Comparison of ENCODE assay signal across 8 cellular contexts in the genomic region with DNA sequence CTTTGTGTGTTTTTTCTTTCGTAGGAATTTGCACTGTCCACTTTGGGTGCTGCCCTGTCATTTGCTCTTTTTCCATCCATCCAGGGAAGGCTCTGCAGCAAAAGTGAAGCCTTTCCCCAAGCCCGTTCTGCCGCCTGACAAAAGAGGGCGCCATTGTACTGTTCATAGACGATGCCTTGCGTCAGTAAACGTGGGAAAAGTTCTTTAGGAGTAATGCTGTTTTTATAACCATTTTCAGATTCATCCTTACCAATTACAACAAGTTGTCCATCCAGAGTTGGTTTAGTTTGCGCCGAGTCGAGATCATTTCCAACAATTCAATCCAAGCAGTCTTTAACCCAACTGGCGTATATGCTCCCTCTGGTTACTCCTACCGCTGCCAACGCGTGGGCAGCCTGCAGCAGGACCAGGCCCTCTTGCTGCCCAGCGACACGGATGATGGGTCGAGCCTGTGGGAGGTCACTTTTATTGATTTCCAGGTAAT. TPM values are rescaled to one million over a fixed set of nuclear protein-coding genes. Genes with fewer than 3 reads are reported as not detected.
DNase-seq lines count a peak whose midpoint lies in the region; ATAC-seq and TF ChIP-seq lines count a peak whose summit lies in the region.

No MANE protein-coding gene starts in this region.

- ATAC-seq in activated T-cell treated with anti-CD3 and anti-CD28 coated beads, Interleukin-2, amount 50 U/mL, for 4 hours, result no peak
- ATAC-seq in foreskin keratinocyte (peak; percentile 83), HG02610 (IDR thresholded peaks at IDR 0.05; ENCODE audit: unreplicated experiment) (no peak), GM19467 (IDR thresholded peaks at IDR 0.05; ENCODE audit: unreplicated experiment) (no peak)

- CTCF ChIA-PET in BJ (lab: Yijun Ruan, JAX), result interaction anchor here (0.7 to 9.3 kb wide), 30 partner anchors 9 to 1118 kb away, joined by 3 to 85 read pairs (median 4); no protein-coding TSS in a partner anchor

- peaks cover 7% of the 10 kb centered on the region for H3K36me3 Mint-ChIP-seq in activated T-cell treated with anti-CD3 and anti-CD28 coated beads, Interleukin-2, amount 50 U/mL, for 4 hours (ENCODE audit: insufficient read depth)

- H3K18ac ChIP-seq in trophoblast cell (ENCODE audit: low read length), result no peak overlapping the region

- peaks cover 6% of the 10 kb centered on the region for H3K9me3 Mint-ChIP-seq in activated T-cell treated with anti-CD3 and anti-CD28 coated beads, Interleukin-2, amount 50 U/mL, for 4 hours

- no peak overlapping the region for H2BK120ac ChIP-seq in trophoblast cell (ENCODE audit: insufficient read depth, low read length, poor library complexity)

- no peaks in the 10 kb centered on the region for H3K9me3 ChIP-seq in trophoblast cell (ENCODE audit: insufficient read depth, low read depth, low read length)

- H3K23ac ChIP-seq in trophoblast cell (ENCODE audit: low read length), result no peak overlapping the region

- H3K27me3 Mint-ChIP-seq in activated T-cell treated with anti-CD3 and anti-CD28 coated beads, Interleukin-2, amount 50 U/mL, for 4 hours (ENCODE audit: low read depth), result no peaks in the 10 kb centered on the region

- no peaks in the 10 kb centered on the region for H3K4me1 ChIP-seq in foreskin keratinocyte
- no peaks in the 10 kb centered on the region for H3K4me1 ChIP-seq in trophoblast cell (ENCODE audit: control insufficient read depth in 1 of 2, insufficient read depth in 2 of 2, low read length in 2 of 2)

- no peaks in the 10 kb centered on the region for H3K4me1 Mint-ChIP-seq in activated T-cell treated with anti-CD3 and anti-CD28 coated beads, Interleukin-2, amount 50 U/mL, for 4 hours (ENCODE audit: low read depth)

- H3K27ac ChIP-seq in foreskin keratinocyte (no peak overlapping the region), trophoblast cell (ENCODE audit: low read depth, low read length) (no peak overlapping the region)

- H3K79me2 ChIP-seq in trophoblast cell (ENCODE audit: control insufficient read depth, insufficient read depth, low read length, poor library complexity), result no peaks in the 10 kb centered on the region

- DNase-seq in BJ (ENCODE audit: low read depth) (no peak), GOT3 (lab: John Stamatoyannopoulos, UW) (peak; percentile 39), NCI-H446 (lab: John Stamatoyannopoulos, UW) (peak; percentile 27 to 79), foreskin keratinocyte (peak in 1 of 2 donors; percentile 39), trophoblast cell (peak; percentile 52 to 79)
- peak; percentile 9 for DNase-seq in activated T-cell treated with anti-CD3 and anti-CD28 coated beads, Interleukin-2, amount 50 U/mL, for 4 hours

- H3K36me3 ChIP-seq in BJ (ENCODE audit: control insufficient read depth, insufficient read depth, low read length), result no peaks in the 10 kb centered on the region
- no peaks in the 10 kb centered on the region for H3K36me3 ChIP-seq in trophoblast cell (ENCODE audit: control insufficient read depth in 1 of 2, insufficient read depth in 2 of 2, low read length in 2 of 2)

- H3K4me2 ChIP-seq in trophoblast cell (ENCODE audit: low read length), result no peak overlapping the region

- TF ChIP-seq CTCF in BJ (IDR thresholded peaks at IDR 0.05; ENCODE audit: insufficient read depth, low read depth, low read length) (peak; percentile 98), foreskin keratinocyte (conservative IDR thresholded peaks at IDR 0.05) (peak; percentile 86)

- H3K79me1 ChIP-seq in trophoblast cell (ENCODE audit: low read length), result no peaks in the 10 kb centered on the region

- no peak overlapping the region for H2AFZ ChIP-seq in trophoblast cell (ENCODE audit: insufficient read depth, low read length, poor library complexity)

- POLR2A ChIA-PET in BJ (lab: Charles Lee), result no interaction called here

- H3K27me3 ChIP-seq in BJ (ENCODE audit: control insufficient read depth, insufficient read depth, low read length), result no peaks in the 10 kb centered on the region
- H3K27me3 ChIP-seq in foreskin keratinocyte, result no peaks in the 10 kb centered on the region
- H3K27me3 ChIP-seq in trophoblast cell (ENCODE audit: insufficient read depth, low read length), result no peaks in the 10 kb centered on the region

- no peak overlapping the region for H4K91ac ChIP-seq in trophoblast cell (ENCODE audit: low read depth, low read length)

- H2BK12ac ChIP-seq in trophoblast cell (ENCODE audit: low read length), result no peak overlapping the region

- WGBS in trophoblast cell (ENCODE audit: extremely low coverage, insufficient coverage, insufficient read length), result no CpG with 5 or more reads among the region's 17 CpGs

- H4K8ac ChIP-seq in trophoblast cell (ENCODE audit: low read depth, low read length), result no peak overlapping the region

- no peak overlapping the region for H4K12ac ChIP-seq in trophoblast cell (ENCODE audit: low read depth, low read length)

- no peak overlapping the region for H3K4ac ChIP-seq in trophoblast cell (ENCODE audit: low read depth, low read length)

- H3K4me3 ChIP-seq in BJ (ENCODE audit: low read depth, low read length) (no peak overlapping the region), trophoblast cell (ENCODE audit: low read depth, low read length) (no peak overlapping the region)

- H2AK5ac ChIP-seq in trophoblast cell (ENCODE audit: low read length), result no peak overlapping the region

- H3K14ac ChIP-seq in trophoblast cell (ENCODE audit: low read length), result no peak overlapping the region

- H3K4me3 Mint-ChIP-seq in activated T-cell treated with anti-CD3 and anti-CD28 coated beads, Interleukin-2, amount 50 U/mL, for 4 hours, result no peak overlapping the region

- no peak overlapping the region for H2BK5ac ChIP-seq in trophoblast cell (ENCODE audit: low read depth, low read length, poor library complexity)

- no peak overlapping the region for H3K9ac ChIP-seq in trophoblast cell (ENCODE audit: low read length)

RNA-seq across cellular contexts. Expression of a gene that starts 34.3 kb away (rescaled TPM):
- polyA plus RNA-seq in BJ (2011; rRNA removed) (2,222 and 3,979 TPM in 2 replicates), foreskin keratinocyte (3,812 and 3,933 TPM in 2 replicates)
- 338 and 411 TPM in 2 replicates for polyA minus RNA-seq in BJ (2011; rRNA and poly(A)+ RNA removed)
- total RNA-seq in activated T-cell treated with anti-CD3 and anti-CD28 coated beads, Interleukin-2, amount 50 U/mL, for 4 hours, result 1,000 to 10,000 TPM; 2,570 to 2,655 (median 2,586) TPM
- 2,431 and 2,547 TPM in 2 replicates for total RNA-seq in foreskin keratinocyte
- polyA plus RNA-seq in trophoblast cell (2013), result 2,650 and 2,725 TPM in 2 replicates
